In the genomic region with DNA sequence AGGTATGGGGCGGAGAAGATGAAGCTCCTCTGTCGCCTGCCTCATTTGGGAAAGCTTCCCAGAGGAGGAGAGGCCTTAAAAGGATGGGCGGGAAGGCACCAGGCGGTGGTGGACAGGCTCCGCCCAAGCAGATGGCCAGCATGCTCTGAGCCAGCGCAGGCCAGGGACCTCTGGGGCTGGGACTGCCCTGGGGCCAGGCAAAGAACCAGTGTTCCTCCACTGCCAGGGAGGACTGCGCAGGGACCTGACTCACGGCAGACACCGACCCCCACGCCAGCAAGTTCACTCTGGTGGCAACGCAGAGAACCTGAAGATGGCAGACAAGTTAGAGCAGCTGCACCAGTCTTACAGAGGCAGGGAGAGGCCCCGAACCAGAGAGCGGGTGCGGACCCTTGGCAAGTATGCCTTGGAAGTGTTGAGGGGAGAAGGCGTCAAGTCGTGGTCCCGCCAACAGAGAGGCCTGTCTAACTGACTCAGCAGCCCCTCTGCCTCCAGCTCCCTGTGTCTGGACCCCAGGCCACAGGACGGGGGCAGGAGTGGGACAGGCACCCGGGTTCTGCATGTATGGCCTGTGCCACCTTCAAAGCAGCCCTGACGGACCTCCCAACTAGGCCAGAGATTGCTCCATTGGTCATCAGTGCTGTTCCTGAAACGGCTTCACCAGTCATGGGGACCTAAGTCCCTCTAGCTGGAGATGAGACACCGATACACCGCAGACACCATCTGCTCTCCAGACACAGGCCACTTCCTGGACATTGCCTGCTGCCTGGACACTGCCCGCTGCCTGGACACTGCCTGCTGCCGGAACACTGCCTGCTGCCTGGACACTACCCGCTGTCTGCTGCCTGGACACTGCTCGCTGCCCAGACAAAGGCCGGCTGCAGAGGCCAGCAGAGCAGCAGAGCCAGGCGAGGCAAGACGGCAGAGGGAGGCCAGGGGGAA, we compare ENCODE assay signal across 1 cellular context.
TF ChIP-seq lines count a peak whose summit lies in the region.

No MANE protein-coding gene starts in this region.

TF ChIP-seq in K562, 482 proteins besides CTCF, POLR2A, EP300 and RAD21 (continued from another document):
- TF ChIP-seq, protein P1, sequence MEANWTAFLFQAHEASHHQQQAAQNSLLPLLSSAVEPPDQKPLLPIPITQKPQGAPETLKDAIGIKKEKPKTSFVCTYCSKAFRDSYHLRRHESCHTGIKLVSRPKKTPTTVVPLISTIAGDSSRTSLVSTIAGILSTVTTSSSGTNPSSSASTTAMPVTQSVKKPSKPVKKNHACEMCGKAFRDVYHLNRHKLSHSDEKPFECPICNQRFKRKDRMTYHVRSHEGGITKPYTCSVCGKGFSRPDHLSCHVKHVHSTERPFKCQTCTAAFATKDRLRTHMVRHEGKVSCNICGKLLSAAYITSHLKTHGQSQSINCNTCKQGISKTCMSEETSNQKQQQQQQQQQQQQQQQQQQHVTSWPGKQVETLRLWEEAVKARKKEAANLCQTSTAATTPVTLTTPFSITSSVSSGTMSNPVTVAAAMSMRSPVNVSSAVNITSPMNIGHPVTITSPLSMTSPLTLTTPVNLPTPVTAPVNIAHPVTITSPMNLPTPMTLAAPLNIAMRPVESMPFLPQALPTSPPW (CRISPR knock-in tag; IDR thresholded peaks at IDR 0.05), result no peak
- no peak for TF ChIP-seq KLF1 (tag; IDR thresholded peaks at IDR 0.05)
- TF ChIP-seq ETV1 (tag; conservative IDR thresholded peaks at IDR 0.05; ENCODE audit: low read depth), result no peak
- TF ChIP-seq, protein P2, sequence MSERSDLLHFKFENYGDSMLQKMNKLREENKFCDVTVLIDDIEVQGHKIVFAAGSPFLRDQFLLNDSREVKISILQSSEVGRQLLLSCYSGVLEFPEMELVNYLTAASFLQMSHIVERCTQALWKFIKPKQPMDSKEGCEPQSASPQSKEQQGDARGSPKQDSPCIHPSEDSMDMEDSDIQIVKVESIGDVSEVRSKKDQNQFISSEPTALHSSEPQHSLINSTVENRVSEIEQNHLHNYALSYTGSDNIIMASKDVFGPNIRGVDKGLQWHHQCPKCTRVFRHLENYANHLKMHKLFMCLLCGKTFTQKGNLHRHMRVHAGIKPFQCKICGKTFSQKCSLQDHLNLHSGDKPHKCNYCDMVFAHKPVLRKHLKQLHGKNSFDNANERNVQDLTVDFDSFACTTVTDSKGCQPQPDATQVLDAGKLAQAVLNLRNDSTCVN (CRISPR knock-in tag; IDR thresholded peaks at IDR 0.05), result no peak
- no peak for TF ChIP-seq ZFPM2 (CRISPR knock-in tag; IDR thresholded peaks at IDR 0.05)
- TF ChIP-seq TFE3 (CRISPR knock-in tag; IDR thresholded peaks at IDR 0.05), result no peak
- no peak for TF ChIP-seq ZNF780A (CRISPR knock-in tag; IDR thresholded peaks at IDR 0.05)
- no peak; the same call in 1 of the 2 replicates for TF ChIP-seq CXXC5 (CRISPR knock-in tag; IDR thresholded peaks at IDR 0.05)
- no peak for TF ChIP-seq SNIP1 (IDR thresholded peaks at IDR 0.05; ENCODE audit: low read depth)
TF ChIP-seq in K562: peak in this region for 6.
